1 cellular context compared by ENCODE assay signal in the genomic region with DNA sequence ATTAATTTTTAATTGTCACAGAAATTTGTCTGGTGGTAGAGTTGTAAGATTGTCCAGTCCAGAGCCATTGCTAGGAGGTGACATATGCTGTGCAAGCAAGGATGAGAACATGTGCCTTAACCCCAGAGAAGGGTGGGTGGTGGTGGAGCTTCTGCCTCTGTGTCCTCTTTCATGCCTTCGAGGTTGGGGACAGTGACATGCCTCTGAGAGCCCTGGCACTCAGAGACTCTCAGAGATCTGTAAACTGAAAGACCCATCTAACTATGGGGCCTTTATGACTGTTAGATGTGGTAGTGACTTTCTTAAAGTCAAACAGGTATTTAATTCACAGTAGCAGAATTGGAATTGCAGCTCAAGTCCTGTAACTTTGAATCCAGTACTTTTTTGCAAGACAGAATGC.
TF ChIP-seq lines count a peak whose summit lies in the region.

No MANE protein-coding gene starts in this region.

TF ChIP-seq in WTC11, 78 proteins besides CTCF, POLR2A, EP300 and RAD21 (continued from another document):
- TF ChIP-seq, protein P1, sequence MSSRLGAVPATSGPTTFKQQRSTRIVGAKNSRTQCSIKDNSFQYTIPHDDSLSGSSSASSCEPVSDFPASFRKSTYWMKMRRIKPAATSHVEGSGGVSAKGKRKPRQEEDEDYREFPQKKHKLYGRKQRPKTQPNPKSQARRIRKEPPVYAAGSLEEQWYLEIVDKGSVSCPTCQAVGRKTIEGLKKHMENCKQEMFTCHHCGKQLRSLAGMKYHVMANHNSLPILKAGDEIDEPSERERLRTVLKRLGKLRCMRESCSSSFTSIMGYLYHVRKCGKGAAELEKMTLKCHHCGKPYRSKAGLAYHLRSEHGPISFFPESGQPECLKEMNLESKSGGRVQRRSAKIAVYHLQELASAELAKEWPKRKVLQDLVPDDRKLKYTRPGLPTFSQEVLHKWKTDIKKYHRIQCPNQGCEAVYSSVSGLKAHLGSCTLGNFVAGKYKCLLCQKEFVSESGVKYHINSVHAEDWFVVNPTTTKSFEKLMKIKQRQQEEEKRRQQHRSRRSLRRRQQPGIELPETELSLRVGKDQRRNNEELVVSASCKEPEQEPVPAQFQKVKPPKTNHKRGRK (CRISPR knock-in tag; IDR thresholded peaks at IDR 0.05; ENCODE audit: borderline replicate concordance) = no peak
- TF ChIP-seq RORB (CRISPR knock-in tag; IDR thresholded peaks at IDR 0.05) = no peak
